Comparison of ENCODE assay signal across 12 cellular contexts in the genomic region with DNA sequence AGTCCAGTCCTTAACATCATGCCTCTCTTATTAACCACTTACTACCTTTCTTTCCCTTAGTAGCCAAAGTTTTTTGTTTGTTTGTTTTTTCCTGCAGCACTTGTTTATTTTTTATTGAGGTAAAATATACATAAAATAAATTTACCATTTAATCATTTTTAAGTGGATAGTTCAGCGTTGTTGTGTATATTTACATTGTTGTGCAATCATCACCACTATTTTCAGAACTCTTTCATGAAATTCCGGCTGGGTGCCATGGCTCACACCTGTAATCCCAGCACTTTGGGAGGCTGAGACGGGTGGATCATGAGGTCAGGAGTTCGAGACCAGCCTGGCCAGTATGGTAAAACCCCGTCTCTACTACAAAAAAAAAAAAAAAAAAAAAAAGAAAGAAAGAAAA. TPM values are rescaled to one million over a fixed set of nuclear protein-coding genes. Genes with fewer than 3 reads are reported as not detected.
"Had no signal": no experiment of that assay in that cellular context is flagged by ENCODE, and none has a peak within 500 bp of the region (broad histone marks: within the 10 kb centered on the region; RNA-seq: fewer than 3 reads in every experiment).

No MANE protein-coding gene starts in this region.

- H3K36me3 ChIP-seq: HAP-1 had no signal

- H2AFZ ChIP-seq: GM23248, GM23338 had no signal

- H3K4me3 ChIP-seq: GM23248, GM23338, HAP-1 had no signal

- H3K27ac ChIP-seq: GM23248 had no signal

- H3K4me2 ChIP-seq: GM23338 had no signal

- H3K9me3 ChIP-seq: HAP-1 had no signal

- FAIRE-seq: H1, H54 had no signal

- ATAC-seq: GM23338, HCT116 had no signal

- H3K9ac ChIP-seq: GM23248 had no signal

- H3K4me3 Mint-ChIP-seq: GM23338, H9, HFFc6 had no signal

- H3K4me1 ChIP-seq: HAP-1 had no signal

- H3K27ac Mint-ChIP-seq: GM23338, HFFc6 had no signal

- H3K9me3 Mint-ChIP-seq: GM23338, H9 had no signal

- DNase-seq: GM23248, GOT3, H7, H9, HCEC 1CT, HFFc6 had no signal

RNA-seq across cellular contexts. Expression of a gene that starts 38.1 kb away (rescaled TPM):
- total RNA-seq: GM23248, H4, H7, HFFc6 had no signal
- polyA plus RNA-seq: GM23248 had no signal
